Comparison of ENCODE assay signal across 8 cellular contexts in genomic region chr1:248807067-248807737, GRCh38. TPM values are rescaled to one million over a fixed set of nuclear protein-coding genes. Genes with fewer than 3 reads are reported as not detected.
DNase-seq lines count a peak whose midpoint lies in the region; ATAC-seq lines count a peak whose summit lies in the region.

No MANE protein-coding gene starts in this region.

- H3K36me3 Mint-ChIP-seq in stimulated activated naive B cell treated with anti-CD40 and anti-IgM and Interleukin-4, amounts not matched to agents 10 μg/mL and 1 μg/mL and 100 μg/mL, for 72 hours: peaks cover 17 to 34% of the 10 kb centered on the region in 2 donors

- H3K4me3 Mint-ChIP-seq in stimulated activated naive B cell treated with anti-CD40 and anti-IgM and Interleukin-4, amounts not matched to agents 10 μg/mL and 1 μg/mL and 100 μg/mL, for 72 hours: no peak overlapping the region

- H3K4me1 Mint-ChIP-seq in stimulated activated naive B cell treated with anti-CD40 and anti-IgM and Interleukin-4, amounts not matched to agents 10 μg/mL and 1 μg/mL and 100 μg/mL, for 72 hours: peaks cover 38 to 52% of the 10 kb centered on the region in 2 donors

- no peaks in the 10 kb centered on the region for H3K27me3 ChIP-seq in MG63

- H3K9me3 Mint-ChIP-seq in stimulated activated naive B cell treated with anti-CD40 and anti-IgM and Interleukin-4, amounts not matched to agents 10 μg/mL and 1 μg/mL and 100 μg/mL, for 72 hours: peaks cover 0 to 7% of the 10 kb centered on the region in 2 donors

- DNase-seq in NCI-H1436 (lab: John Stamatoyannopoulos, UW): peak; percentile 35
- no peak for DNase-seq in NCI-H1436 treated with DMSO at 0.1 percent for 48 hours (lab: John Stamatoyannopoulos, UW)
- peak; percentile 44 for DNase-seq in H4 (ENCODE audit: low spot score)
- peak; percentile 33 for DNase-seq in MG63
- peak; percentile 58 for DNase-seq in dermis blood vessel endothelial cell
- DNase-seq in medulla oblongata (ENCODE audit: extremely low spot score): peak; percentile 75
- DNase-seq in stimulated activated naive B cell treated with anti-CD40 and anti-IgM and Interleukin-4, amounts not matched to agents 10 μg/mL and 1 μg/mL and 100 μg/mL, for 72 hours: peak; percentile 48

- H3K36me3 ChIP-seq in MG63: peaks cover 13% of the 10 kb centered on the region

- H3K4me3 ChIP-seq in MG63: no peak overlapping the region

- no peak overlapping the region for H3K27ac Mint-ChIP-seq in stimulated activated naive B cell treated with anti-CD40 and anti-IgM and Interleukin-4, amounts not matched to agents 10 μg/mL and 1 μg/mL and 100 μg/mL, for 72 hours

- H3K27me3 Mint-ChIP-seq in stimulated activated naive B cell treated with anti-CD40 and anti-IgM and Interleukin-4, amounts not matched to agents 10 μg/mL and 1 μg/mL and 100 μg/mL, for 72 hours: no peaks in the 10 kb centered on the region

- no peaks in the 10 kb centered on the region for H3K9me3 ChIP-seq in MG63

- ATAC-seq in activated CD4-positive, CD25-positive, alpha-beta regulatory T cell treated with anti-CD3 and anti-CD28 coated beads, Interleukin-2, amount 50 U/mL, for 24 hours: peak; percentile 64 to 75
- ATAC-seq in stimulated activated naive B cell treated with anti-CD40 and anti-IgM and Interleukin-4, amounts not matched to agents 10 μg/mL and 1 μg/mL and 100 μg/mL, for 72 hours (replicated peaks): peak; percentile 67 to 74

RNA-seq across cellular contexts. Expression of gene SH3BP5L, which starts 18.5 kb away (rescaled TPM):
- total RNA-seq in H4 (2014; rRNA removed; shearing (Covaris generic)): 9.1 and 10.0 TPM in 2 replicates
- total RNA-seq in MG63 (2014; rRNA removed; shearing (Covaris generic); ENCODE audit: low replicate concordance): 15.8 and 30.0 TPM in 2 replicates
- 32.7 and 36.7 TPM in 2 replicates for total RNA-seq in dermis blood vessel endothelial cell

RNA-seq across cellular contexts. Expression of gene ZNF672, which starts 30.8 kb away (rescaled TPM):
- total RNA-seq in H4 (2014; rRNA removed; shearing (Covaris generic)): 14.4 and 14.7 TPM in 2 replicates
- 16.4 and 22.2 TPM in 2 replicates for total RNA-seq in MG63 (2014; rRNA removed; shearing (Covaris generic); ENCODE audit: low replicate concordance)
- total RNA-seq in dermis blood vessel endothelial cell: 28.1 and 32.2 TPM in 2 replicates

RNA-seq across cellular contexts. Expression of gene LYPD8, which starts 51.6 kb away (rescaled TPM):
- total RNA-seq in H4 (2014; rRNA removed; shearing (Covaris generic)): 3.3 and 5.1 TPM in 2 replicates
- total RNA-seq in MG63 (2014; rRNA removed; shearing (Covaris generic); ENCODE audit: low replicate concordance): not detected in 2 replicates
- 0.17 and 0.23 TPM in 2 replicates for total RNA-seq in dermis blood vessel endothelial cell

RNA-seq across cellular contexts. Expression of gene ZNF692, which starts 51.7 kb away (rescaled TPM):
- total RNA-seq in H4 (2014; rRNA removed; shearing (Covaris generic)): 5.2 and 5.3 TPM in 2 replicates
- 14.3 and 14.7 TPM in 2 replicates for total RNA-seq in MG63 (2014; rRNA removed; shearing (Covaris generic); ENCODE audit: low replicate concordance)
- 7.7 and 16.5 TPM in 2 replicates for total RNA-seq in dermis blood vessel endothelial cell
